ENCODE assay signal across 8 cellular contexts in genomic region chr11:10076458-10077141, GRCh38.
DNase-seq lines count a peak whose midpoint lies in the region; ATAC-seq lines count a peak whose summit lies in the region.

No MANE protein-coding gene starts in this region.

- DNase-seq in EH (ENCODE audit: low read depth) (peak; percentile 51), NCI-H446 (lab: John Stamatoyannopoulos, UW) (peak; percentile 88 to 97), islet precursor cell (peak; percentile 66), stromal cell of bone marrow (ENCODE audit: low read depth) (peak; percentile 21), NCI-H510A (lab: John Stamatoyannopoulos, UW) (no peak)
- peak; percentile 24 for DNase-seq in activated naive CD8-positive, alpha-beta T cell treated with anti-CD3 and anti-CD28 coated beads for 36 hours

- peaks cover 3% of the 10 kb centered on the region for H3K4me1 Mint-ChIP-seq in activated naive CD8-positive, alpha-beta T cell treated with anti-CD3 and anti-CD28 coated beads for 36 hours

- peaks cover 24% of the 10 kb centered on the region for H3K9me3 Mint-ChIP-seq in activated naive CD8-positive, alpha-beta T cell treated with anti-CD3 and anti-CD28 coated beads for 36 hours

- H3K27ac Mint-ChIP-seq in activated naive CD8-positive, alpha-beta T cell treated with anti-CD3 and anti-CD28 coated beads for 36 hours: no peak overlapping the region

- ATAC-seq in GM21529 (IDR thresholded peaks at IDR 0.05; ENCODE audit: unreplicated experiment): peak; percentile 90
- ATAC-seq in GM18519 (IDR thresholded peaks at IDR 0.05; ENCODE audit: low FRiP score, unreplicated experiment): no peak

- no peaks in the 10 kb centered on the region for H3K27me3 Mint-ChIP-seq in activated naive CD8-positive, alpha-beta T cell treated with anti-CD3 and anti-CD28 coated beads for 36 hours

- no peak overlapping the region for H3K4me3 Mint-ChIP-seq in activated naive CD8-positive, alpha-beta T cell treated with anti-CD3 and anti-CD28 coated beads for 36 hours

- peaks cover 13% of the 10 kb centered on the region for H3K36me3 Mint-ChIP-seq in activated naive CD8-positive, alpha-beta T cell treated with anti-CD3 and anti-CD28 coated beads for 36 hours
